9 cellular contexts compared by ENCODE assay signal in genomic region chr2:171999125-171999524, GRCh38. TPM values are rescaled to one million over a fixed set of nuclear protein-coding genes. Genes with fewer than 3 reads are reported as not detected.
DNase-seq lines count a peak whose midpoint lies in the region; ATAC-seq, FAIRE-seq and TF ChIP-seq lines count a peak whose summit lies in the region.
"Had no signal": no experiment of that assay in that cellular context is flagged by ENCODE, and none has a peak within 500 bp of the region (broad histone marks: within the 10 kb centered on the region; RNA-seq: fewer than 3 reads in every experiment).

No MANE protein-coding gene starts in this region.

- H3K36me3 ChIP-seq in BE2C = no peaks in the 10 kb centered on the region
- no peaks in the 10 kb centered on the region for H3K36me3 ChIP-seq in HEK293 (ENCODE audit: control insufficient read depth in 2 of 2, insufficient read depth in 1 of 2, low read length in 2 of 2)
- no peaks in the 10 kb centered on the region for H3K36me3 ChIP-seq in kidney (ENCODE audit: control insufficient read depth in 1 of 2, insufficient read depth in 2 of 2, low read length in 2 of 2)
- H3K36me3 ChIP-seq in testis (ENCODE audit: low read depth, missing control alignments) = no peaks in the 10 kb centered on the region

- no peaks in the 10 kb centered on the region for H3K9me3 Mint-ChIP-seq in activated naive CD8-positive, alpha-beta T cell (ENCODE audit: low read depth)

- 14 to 41% methylated on average over 4 of the region's 4 CpGs for WGBS in testis, 2 donors

- FAIRE-seq in kidney (lab: Jason Lieb, UNC) = no peak
- FAIRE-seq: islet of Langerhans had no signal

- POLR2A ChIA-PET in HEK293 (lab: Yijun Ruan, JAX) = interaction anchor here (0.6 to 1.2 kb wide), 2 partner anchors 86 to 94 kb away, joined by 4 to 9 read pairs; partner anchors contain the start of gene DLX1

- peak overlapping the region; percentile 42 to 71 for H3K9ac ChIP-seq in kidney (ENCODE audit: low read length in 2 of 2)

- no peaks in the 10 kb centered on the region for H3K9me3 ChIP-seq in BE2C
- no peaks in the 10 kb centered on the region for H3K9me3 ChIP-seq in HEK293 (ENCODE audit: control insufficient read depth, insufficient read depth, low read depth, low read length)
- H3K9me3 ChIP-seq in kidney (ENCODE audit: control insufficient read depth in 1 of 2, low read length in 2 of 2) = no peaks in the 10 kb centered on the region
- no peaks in the 10 kb centered on the region for H3K9me3 ChIP-seq in testis

- H3K27me3 ChIP-seq in BE2C = no peaks in the 10 kb centered on the region
- H3K27me3 ChIP-seq in testis = no peaks in the 10 kb centered on the region

- H3K4me1 Mint-ChIP-seq in activated naive CD8-positive, alpha-beta T cell (ENCODE audit: low read depth) = peaks cover 22% of the 10 kb centered on the region

- no peak for ATAC-seq in GM19397 (IDR thresholded peaks at IDR 0.05; ENCODE audit: unreplicated experiment)
- ATAC-seq in HG03196 (IDR thresholded peaks at IDR 0.05; ENCODE audit: unreplicated experiment) = no peak

- TF ChIP-seq POLR2A in testis (IDR thresholded peaks at IDR 0.05) = no peak

- TF ChIP-seq CTCF in BE2C (IDR thresholded peaks at IDR 0.05; ENCODE audit: low read depth, low read length) = no peak
- no peak for TF ChIP-seq CTCF in HEK293 (tag by site-specific recombination; IDR thresholded peaks at IDR 0.05)
- no peak for TF ChIP-seq CTCF in kidney (IDR thresholded peaks at IDR 0.05; ENCODE audit: borderline replicate concordance, extremely low read depth, insufficient read depth)
- no peak for TF ChIP-seq CTCF in testis (IDR thresholded peaks at IDR 0.05)

- H3K4me1 ChIP-seq in BE2C (no peaks in the 10 kb centered on the region), HEK293 (ENCODE audit: control insufficient read depth, insufficient read depth, low read length) (0 out of 2 replicates have a peak, but pooled peaks cover 2% of the 10 kb centered on the region), kidney (ENCODE audit: control insufficient read depth in 1 of 2, insufficient read depth in 1 of 2, low read depth in 1 of 2, low read length in 2 of 2) (peaks cover 0 to 4% of the 10 kb centered on the region in 2 donors), testis (peaks cover 4% of the 10 kb centered on the region)

- H3K27me3 Mint-ChIP-seq in activated naive CD8-positive, alpha-beta T cell = peaks cover 3% of the 10 kb centered on the region

- H3K27ac ChIP-seq in HEK293 (ENCODE audit: extremely low read depth, low read depth, low read length) (peak overlapping the region; percentile 27; the same call in 1 of the 2 replicates), kidney (ENCODE audit: low read depth in 2 of 2, low read length in 2 of 2) (no peak overlapping the region), testis (no peak overlapping the region)

- H3K4me3 Mint-ChIP-seq in activated naive CD8-positive, alpha-beta T cell = peak overlapping the region; percentile 96

- intact Hi-C loops in kidney (cut with DNase I) = no loop called here
- intact Hi-C loops in testis (cut with DNase I; ENCODE audit: low total_unique reads) = no loop called here

- no peaks in the 10 kb centered on the region for H3K36me3 Mint-ChIP-seq in activated naive CD8-positive, alpha-beta T cell

- DNase-seq in BE2C (no peak), kidney (no peak), testis (no peak), NCI-H128 (lab: John Stamatoyannopoulos, UW; ENCODE audit: unreplicated experiment) (no peak)

- H3K4me3 ChIP-seq in BE2C (ENCODE audit: low read depth, low read length) (peak overlapping the region; percentile 75), HEK293 (ENCODE audit: low read depth, low read length) (peak overlapping the region; percentile 90), kidney (ENCODE audit: low read length in 2 of 2) (peak overlapping the region; percentile 78 to 99), testis (peak overlapping the region; percentile 69 to 70)

- H3K27ac Mint-ChIP-seq in activated naive CD8-positive, alpha-beta T cell = peak overlapping the region; percentile 92

- CTCF ChIA-PET in HEK293 (lab: Yijun Ruan, JAX) = no interaction called here

TF ChIP-seq in HEK293, 187 proteins besides CTCF, POLR2A, EP300 and RAD21 (continues in another document):
- TF ChIP-seq GLI4 (tag by site-specific recombination; IDR thresholded peaks at IDR 0.05) = no peak
- no peak for TF ChIP-seq ZNF148 (tag by site-specific recombination; IDR thresholded peaks at IDR 0.05; ENCODE audit: borderline replicate concordance)
- TF ChIP-seq ZNF362 (tag by site-specific recombination; IDR thresholded peaks at IDR 0.05) = no peak
- TF ChIP-seq GLIS1 (tag by site-specific recombination; IDR thresholded peaks at IDR 0.05) = no peak
- no peak for TF ChIP-seq ZNF157 (tag by site-specific recombination; IDR thresholded peaks at IDR 0.05)
- no peak for TF ChIP-seq ZNF302 (tag by site-specific recombination; IDR thresholded peaks at IDR 0.05; ENCODE audit: low read depth)
- no peak for TF ChIP-seq SETDB1 (IDR thresholded peaks at IDR 0.05; ENCODE audit: insufficient read length, low read length)
- TF ChIP-seq YY2 (tag by site-specific recombination; IDR thresholded peaks at IDR 0.05) = no peak
- TF ChIP-seq ZSCAN23 (tag by site-specific recombination; IDR thresholded peaks at IDR 0.05) = no peak
- TF ChIP-seq OSR2 (tag by site-specific recombination; IDR thresholded peaks at IDR 0.05) = no peak
- no peak for TF ChIP-seq ZNF837 (tag by site-specific recombination; IDR thresholded peaks at IDR 0.05)
- TF ChIP-seq ZNF768 (tag by site-specific recombination; IDR thresholded peaks at IDR 0.05) = no peak

RNA-seq across cellular contexts. Expression of gene METAP1D, which starts 0.6 kb away (rescaled TPM):
- polyA plus RNA-seq in BE2C (2012; ENCODE audit: insufficient read depth, insufficient read length, low read depth) = 6.7 TPM
- total RNA-seq in kidney = 6.2 TPM
- polyA plus RNA-seq in kidney (ENCODE audit: insufficient read depth, low read depth, low replicate concordance) = 4.0 TPM
- 10 to 100 TPM; 13.6 to 15.3 TPM for total RNA-seq in testis
- polyA plus RNA-seq in testis (ENCODE audit: insufficient read depth, low read depth, low replicate concordance) = 4.5 TPM
